Comparison of ENCODE assay signal across 8 cellular contexts in the genomic region with DNA sequence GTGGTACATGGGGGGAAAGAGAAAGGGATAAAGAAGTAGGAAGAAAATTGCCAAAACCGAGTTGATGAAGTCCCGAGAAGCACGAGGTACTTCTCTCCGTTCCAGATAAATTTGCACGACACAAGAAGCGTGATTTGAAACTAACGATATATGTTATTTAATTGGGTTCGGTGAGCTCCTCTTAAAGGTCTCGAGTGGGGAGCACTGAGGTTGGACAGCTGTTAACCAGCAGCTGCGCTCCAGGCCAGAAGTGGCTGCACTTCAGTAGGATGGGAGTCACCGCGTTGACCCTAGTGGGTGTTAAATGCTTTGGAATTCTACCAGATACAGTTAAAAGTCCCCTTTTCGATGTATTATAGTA. TPM values are rescaled to one million over a fixed set of nuclear protein-coding genes. Genes with fewer than 3 reads are reported as not detected.
DNase-seq lines count a peak whose midpoint lies in the region; ATAC-seq and TF ChIP-seq lines count a peak whose summit lies in the region.

No MANE protein-coding gene starts in this region.

- no peak for DNase-seq in activated CD8-positive, alpha-beta memory T cell treated with anti-CD3 and anti-CD28 coated beads, Interleukin-2, amount 10 ng/mL, durations not matched to agents 7 days and 5 days
- no peak for DNase-seq in activated CD8-positive, alpha-beta memory T cell treated with anti-CD3 and anti-CD28 coated beads, Interleukin-2, amount 50 U/mL, for 48 hours
- DNase-seq in SK-MEL-5 (ENCODE audit: low read depth, low spot score) (peak; percentile 21), erythroblast (lab: John Stamatoyannopoulos, UW) (peak; percentile 47 to 65), myocyte (ENCODE audit: low read depth) (peak; percentile 72), SKM-1 treated with dmso at 0.1 percent for 144 hours (lab: John Stamatoyannopoulos, UW; ENCODE audit: unreplicated experiment) (no peak), AG20443 (ENCODE audit: low spot score) (no peak)

- in situ Hi-C loops in SK-MEL-5 (cut with HindIII; ENCODE audit: low pct_unique_long_range_greater_than_20kb, low sequenced_read_pairs), result no loop called here

- TF ChIP-seq POLR2A in erythroblast (IDR thresholded peaks at IDR 0.05; ENCODE audit: low read length), result no peak

- H3K36me3 Mint-ChIP-seq in activated CD8-positive, alpha-beta memory T cell treated with anti-CD3 and anti-CD28 coated beads, Interleukin-2, amount 10 ng/mL, durations not matched to agents 7 days and 5 days, result peaks cover 12% of the 10 kb centered on the region

- peak overlapping the region; percentile 84 for H3K27ac Mint-ChIP-seq in activated CD8-positive, alpha-beta memory T cell treated with anti-CD3 and anti-CD28 coated beads, Interleukin-2, amount 10 ng/mL, durations not matched to agents 7 days and 5 days

- no peak for ATAC-seq in activated CD8-positive, alpha-beta memory T cell treated with anti-CD3 and anti-CD28 coated beads, Interleukin-2, amount 10 ng/mL, durations not matched to agents 7 days and 5 days
- ATAC-seq in HG03135 (IDR thresholded peaks at IDR 0.05; ENCODE audit: unreplicated experiment), result no peak

- no peaks in the 10 kb centered on the region for H3K9me3 Mint-ChIP-seq in activated CD8-positive, alpha-beta memory T cell treated with anti-CD3 and anti-CD28 coated beads, Interleukin-2, amount 10 ng/mL, durations not matched to agents 7 days and 5 days (ENCODE audit: low read depth)

- CTCF ChIA-PET in activated CD8-positive, alpha-beta memory T cell treated with anti-CD3 and anti-CD28 coated beads, Interleukin-2, amount 10 ng/mL, durations not matched to agents 7 days and 5 days (lab: Charles Lee), result interaction anchor here (0.8 to 1.2 kb wide), 2 partner anchors 24 to 244 kb away, joined by 3 to 4 read pairs; a partner anchor contains a TSS

- H3K27me3 Mint-ChIP-seq in activated CD8-positive, alpha-beta memory T cell treated with anti-CD3 and anti-CD28 coated beads, Interleukin-2, amount 10 ng/mL, durations not matched to agents 7 days and 5 days, result peaks cover 27% of the 10 kb centered on the region

- H3K4me1 Mint-ChIP-seq in activated CD8-positive, alpha-beta memory T cell treated with anti-CD3 and anti-CD28 coated beads, Interleukin-2, amount 10 ng/mL, durations not matched to agents 7 days and 5 days, result peaks cover 24% of the 10 kb centered on the region

- H3K4me3 Mint-ChIP-seq in activated CD8-positive, alpha-beta memory T cell treated with anti-CD3 and anti-CD28 coated beads, Interleukin-2, amount 10 ng/mL, durations not matched to agents 7 days and 5 days, result peak overlapping the region; percentile 83

RNA-seq across cellular contexts. Expression of a gene that starts 0.9 kb away (rescaled TPM):
- 10 to 100 TPM; 39.9 to 45.4 TPM for total RNA-seq in activated CD8-positive, alpha-beta memory T cell treated with anti-CD3 and anti-CD28 coated beads, Interleukin-2, amount 10 ng/mL, durations not matched to agents 7 days and 5 days
- total RNA-seq in SK-MEL-5 (2014; rRNA removed; shearing (Covaris generic)), result 13.6 and 18.4 TPM in 2 replicates
- polyA plus RNA-seq in SK-MEL-5 (2015; cell fraction: cytosol; rRNA removed), result 22.3 and 28.4 TPM in 2 replicates
- polyA plus RNA-seq in SK-MEL-5 (2015; cell fraction: nucleus; rRNA removed), result 103 and 120 TPM in 2 replicates
- total RNA-seq in myocyte, result 41.6 and 41.8 TPM in 2 replicates
- 38.8 TPM for polyA plus RNA-seq in myocyte (2012)

RNA-seq across cellular contexts. Expression of a gene that starts 37.5 kb away (rescaled TPM):
- total RNA-seq in activated CD8-positive, alpha-beta memory T cell treated with anti-CD3 and anti-CD28 coated beads, Interleukin-2, amount 10 ng/mL, durations not matched to agents 7 days and 5 days, result 1 to 10 TPM; 5.5 to 6.1 TPM
- 16.7 and 17.4 TPM in 2 replicates for total RNA-seq in SK-MEL-5 (2014; rRNA removed; shearing (Covaris generic))
- 11.5 and 13.8 TPM in 2 replicates for polyA plus RNA-seq in SK-MEL-5 (2015; cell fraction: cytosol; rRNA removed)
- polyA plus RNA-seq in SK-MEL-5 (2015; cell fraction: nucleus; rRNA removed), result 11.7 and 20.2 TPM in 2 replicates
- 13.6 and 20.6 TPM in 2 replicates for total RNA-seq in myocyte
- polyA plus RNA-seq in myocyte (2012), result 12.0 TPM

Comparison
In these comparisons a context has a peak if more than half of its experiments do, and no peak if none do; other contexts are left out.
1. DNase-seq: peak in SK-MEL-5 (single experiment), erythroblast (2 of 2) and myocyte (single experiment); none in activated CD8-positive, alpha-beta memory T cell treated with anti-CD3 and anti-CD28 coated beads, Interleukin-2, amount 10 ng/mL, durations not matched to agents 7 days and 5 days (single experiment), activated CD8-positive, alpha-beta memory T cell treated with anti-CD3 and anti-CD28 coated beads, Interleukin-2, amount 50 U/mL, for 48 hours (single experiment), SKM-1 treated with dmso at 0.1 percent for 144 hours (single experiment) and AG20443 (single experiment).